13 cellular contexts compared by ENCODE assay signal in genomic region chr3:186152361-186152798, GRCh38. TPM values are rescaled to one million over a fixed set of nuclear protein-coding genes. Genes with fewer than 3 reads are reported as not detected.
DNase-seq lines count a peak whose midpoint lies in the region; ATAC-seq, FAIRE-seq and TF ChIP-seq lines count a peak whose summit lies in the region.
"Had no signal": no experiment of that assay in that cellular context is flagged by ENCODE, and none has a peak within 500 bp of the region (broad histone marks: within the 10 kb centered on the region; RNA-seq: fewer than 3 reads in every experiment).

No MANE protein-coding gene starts in this region.

- H3K4me1 Mint-ChIP-seq in activated B cell treated with CpG ODN at 0.5 μM for 24 hours (peaks cover 30% of the 10 kb centered on the region), Calu3 (ENCODE audit: low read depth, unreplicated experiment) (peaks cover 19% of the 10 kb centered on the region)

- H3K9me3 ChIP-seq in HepG2 (ENCODE audit: low read length), result no peaks in the 10 kb centered on the region
- H3K9me3 ChIP-seq: esophagus squamous epithelium had no signal

- peak; percentile 19 for ATAC-seq in GM21390 (IDR thresholded peaks at IDR 0.05; ENCODE audit: unreplicated experiment)
- ATAC-seq in HG03064 (IDR thresholded peaks at IDR 0.05; ENCODE audit: low read depth, unreplicated experiment), result peak; percentile 21
- ATAC-seq in activated B cell treated with CpG ODN at 0.5 μM for 24 hours (ENCODE audit: low read depth), result peak; percentile 25
- no peak for ATAC-seq in HepG2

- peaks cover 1 to 3% of the 10 kb centered on the region in 2 experiments; a peak in 2 of 5 replicates for H3K36me3 ChIP-seq in HepG2 (replicated peaks in 1 of 2; ENCODE audit: control insufficient read depth in 1 of 2, insufficient read depth in 2 of 2, low read length in 2 of 2)
- H3K36me3 ChIP-seq: esophagus squamous epithelium had no signal

- no peaks in the 10 kb centered on the region for H3K27me3 Mint-ChIP-seq in activated B cell treated with CpG ODN at 0.5 μM for 24 hours
- H3K27me3 Mint-ChIP-seq in Calu3 (ENCODE audit: unreplicated experiment), result no peaks in the 10 kb centered on the region

- BruUV-seq in Calu3 (replicated peaks; lab: Mats Ljungman, UMichigan), result no TSS peak
- BruUV-seq in HepG2 (replicated peaks; lab: Mats Ljungman, UMichigan), result no TSS peak

- no peaks in the 10 kb centered on the region for H4K20me1 ChIP-seq in HepG2 (ENCODE audit: insufficient read depth, low read length)

- peak overlapping the region; percentile 87 for H3K27ac Mint-ChIP-seq in activated B cell treated with CpG ODN at 0.5 μM for 24 hours
- H3K27ac Mint-ChIP-seq in Calu3 (ENCODE audit: unreplicated experiment), result no peak overlapping the region

- no peak for TF ChIP-seq CTCF in activated B cell treated with CpG ODN at 0.5 μM for 24 hours (IDR thresholded peaks at IDR 0.05)
- TF ChIP-seq CTCF in Calu3 (IDR thresholded peaks at IDR 0.05; ENCODE audit: unreplicated experiment), result no peak
- TF ChIP-seq CTCF in HepG2 (CRISPR knock-in tag; IDR thresholded peaks at IDR 0.05), result no peak

- peak overlapping the region; percentile 67 for H3K4me3 Mint-ChIP-seq in activated B cell treated with CpG ODN at 0.5 μM for 24 hours
- no peak overlapping the region for H3K4me3 Mint-ChIP-seq in Calu3 (ENCODE audit: low read depth, unreplicated experiment)

- no peak overlapping the region for H3K27ac ChIP-seq in caudate nucleus (ENCODE audit: low read depth, low read length)
- H3K27ac ChIP-seq in HepG2 (ENCODE audit: extremely low read length, insufficient read depth, low read length), result no peak overlapping the region
- H3K27ac ChIP-seq: esophagus squamous epithelium had no signal

- H2AFZ ChIP-seq in HepG2 (ENCODE audit: low read length), result no peak overlapping the region

- DNase-seq in GM12891 (ENCODE audit: insufficient read length, low spot score), result no peak
- DNase-seq in activated B cell treated with CpG ODN at 0.5 μM for 24 hours, result peak; percentile 24
- no peak for DNase-seq in NCI-H2107 (lab: John Stamatoyannopoulos, UW)
- DNase-seq in Calu3, result no peak
- DNase-seq in caudate nucleus (lab: John Stamatoyannopoulos, UW), result no peak
- no peak for DNase-seq in HepG2 (ENCODE audit: low spot score)
- DNase-seq: C1 segment of cervical spinal cord, esophagus squamous epithelium, NCI-H1417 treated with DMSO at 0.1 percent for 48 hours, NCI-H82, SW 1271 had no signal

- peak; percentile 81 for FAIRE-seq in GM12891 (lab: Jason Lieb, UNC)
- no peak for FAIRE-seq in HepG2 (lab: Jason Lieb, UNC)

- intact Hi-C loops in activated B cell treated with CpG ODN at 0.5 μM for 24 hours (cut with micrococcal nuclease) (loop anchor here (2.0 to 5.0 kb wide), 2 partner anchors 102 to 215 kb away; partner anchors contain the start of gene TRA2B), Calu3 (cut with micrococcal nuclease; ENCODE audit: unreplicated experiment) (loop anchor here (5.0 kb wide), 1 partner anchor 45 kb away; the partner anchor contains the start of gene ETV5), HepG2 (cut with micrococcal nuclease; ENCODE audit: unreplicated experiment) (no loop called here)

- WGBS in HepG2 (ENCODE audit: low lambda C conversion rate), result 93% methylated on average over 8 of the region's 8 CpGs

- CTCF ChIA-PET in activated B cell treated with CpG ODN at 0.5 μM for 24 hours (lab: Charles Lee) (interaction anchor here (1.0 to 1.2 kb wide), 2 partner anchors 43 to 382 kb away, joined by 3 read pairs; no protein-coding TSS in a partner anchor), Calu3 (lab: Charles Lee) (interaction anchor here (0.6 to 1.8 kb wide), 10 partner anchors 15 to 388 kb away, joined by 3 to 5 read pairs (median 3); no protein-coding TSS in a partner anchor), HepG2 (lab: Yijun Ruan, JAX; ENCODE audit: low intra/inter-chr PET ratio, low total read pairs) (no interaction called here)

- no peaks in the 10 kb centered on the region for H3K79me2 ChIP-seq in HepG2 (ENCODE audit: insufficient read depth, low read length)

- TF ChIP-seq EP300 in HepG2 (IDR thresholded peaks at IDR 0.05; ENCODE audit: low read depth in 2 of 2, low read length in 2 of 2), result no peak
- TF ChIP-seq EP300 in HepG2 (CRISPR knock-in tag; IDR thresholded peaks at IDR 0.05; ENCODE audit: borderline replicate concordance), result no peak

- H3K36me3 Mint-ChIP-seq in activated B cell treated with CpG ODN at 0.5 μM for 24 hours (ENCODE audit: low read depth) (no peaks in the 10 kb centered on the region), Calu3 (ENCODE audit: insufficient read depth, unreplicated experiment) (no peaks in the 10 kb centered on the region)

- POLR2A ChIA-PET in activated B cell treated with CpG ODN at 0.5 μM for 24 hours (lab: Charles Lee) (interaction anchor here (0.7 to 1.9 kb wide), 6 partner anchors 33 to 631 kb away, joined by 3 to 15 read pairs (median 6); partner anchors contain the start of genes DNAJB11, EIF4A2 and ETV5), HepG2 (lab: Yijun Ruan, JAX) (no interaction called here)

- H3K4me2 ChIP-seq in HepG2 (ENCODE audit: low read depth, low read length), result no peak overlapping the region

- in situ Hi-C loops in HepG2 (cut with HindIII; ENCODE audit: extremely low pct_ligation_motif_present, low pct_unique_long_range_greater_than_20kb), result no loop called here

- TF ChIP-seq RAD21 in HepG2 (CRISPR knock-in tag; IDR thresholded peaks at IDR 0.05), result no peak

- no peaks in the 10 kb centered on the region for H3K4me1 ChIP-seq in HepG2 (ENCODE audit: insufficient read depth, low read length)
- H3K4me1 ChIP-seq: esophagus squamous epithelium had no signal

- H3K9ac ChIP-seq in HepG2 (ENCODE audit: insufficient read depth, low read depth, low read length), result no peak overlapping the region

- no peak overlapping the region for H3K4me3 ChIP-seq in HepG2 (replicated peaks in 1 of 3; ENCODE audit: insufficient read depth in 1 of 3, low read depth in 2 of 3, low read length in 3 of 3)
- H3K4me3 ChIP-seq: esophagus squamous epithelium had no signal

- H3K27me3 ChIP-seq in HepG2 (ENCODE audit: control insufficient read depth in 1 of 2, insufficient read depth in 2 of 2, low read length in 2 of 2), result no peaks in the 10 kb centered on the region

- no peaks in the 10 kb centered on the region for H3K9me3 Mint-ChIP-seq in activated B cell treated with CpG ODN at 0.5 μM for 24 hours
- H3K9me3 Mint-ChIP-seq in Calu3 (ENCODE audit: low read depth, unreplicated experiment), result no peaks in the 10 kb centered on the region

- no peak for TF ChIP-seq POLR2A in GM12891 (IDR thresholded peaks at IDR 0.05; ENCODE audit: low read depth, low read length)
- TF ChIP-seq POLR2A in HepG2 (IDR thresholded peaks at IDR 0.05; ENCODE audit: insufficient read depth in 1 of 2, low read depth in 2 of 2, low read length in 2 of 2), result no peak

TF ChIP-seq in GM12891, 5 proteins besides CTCF, POLR2A, EP300 and RAD21:
- TF ChIP-seq TAF1 (IDR thresholded peaks at IDR 0.05; ENCODE audit: low read depth, low read length) (no peak), POLR2AphosphoS5 (IDR thresholded peaks at IDR 0.05; ENCODE audit: low read depth, low read length) (no peak), PAX5 (IDR thresholded peaks at IDR 0.05; ENCODE audit: insufficient read depth, low read length, severe bottlenecking) (no peak), SPI1 (IDR thresholded peaks at IDR 0.05; ENCODE audit: low read depth, low read length) (no peak), POU2F2 (IDR thresholded peaks at IDR 0.05; ENCODE audit: low read depth, low read length) (no peak)
TF ChIP-seq in GM12891: peak in this region for 0.

TF ChIP-seq in HepG2, 621 proteins besides CTCF, POLR2A, EP300 and RAD21:
- no peak for TF ChIP-seq ZNF383 (CRISPR knock-in tag; IDR thresholded peaks at IDR 0.05; ENCODE audit: borderline replicate concordance)
- TF ChIP-seq ZNF724P (CRISPR knock-in tag; IDR thresholded peaks at IDR 0.05; ENCODE audit: borderline replicate concordance), result no peak
- TF ChIP-seq NR1H2 (CRISPR knock-in tag; IDR thresholded peaks at IDR 0.05; ENCODE audit: borderline replicate concordance, low read depth), result no peak
- no peak for TF ChIP-seq ZMYM3 (CRISPR knock-in tag; IDR thresholded peaks at IDR 0.05)
- no peak for TF ChIP-seq SRF (IDR thresholded peaks at IDR 0.05; ENCODE audit: low read depth, low read length)
- no peak for TF ChIP-seq PHF20 (CRISPR knock-in tag; IDR thresholded peaks at IDR 0.05)
- TF ChIP-seq HOXA7 (CRISPR knock-in tag; IDR thresholded peaks at IDR 0.05), result no peak
- no peak for TF ChIP-seq ZNF777 (CRISPR knock-in tag; IDR thresholded peaks at IDR 0.05)
- no peak for TF ChIP-seq ZNF350 (CRISPR knock-in tag; IDR thresholded peaks at IDR 0.05; ENCODE audit: borderline replicate concordance, low read depth)

RNA-seq across cellular contexts. Expression of gene ETV5, which starts 43.5 kb away (rescaled TPM):
- polyA plus RNA-seq in GM12891 (2012; ENCODE audit: low read depth, missing spikeins), result 15.7 TPM
- total RNA-seq in activated B cell treated with CpG ODN at 0.5 μM for 24 hours (0.49 and 0.89 TPM in 2 replicates), Calu3 (2022) (95.9 and 108 TPM in 2 replicates), HepG2 (2016; rRNA removed; fragmentation: Illumina TruSeq; extraction: Trizol) (52.9 and 60.0 TPM in 2 replicates)
- total RNA-seq in HepG2 (2016; cell fraction: cytosol; rRNA removed; fragmentation: Illumina TruSeq; extraction: Trizol; ENCODE audit: low read depth), result 27.8 and 54.7 TPM in 2 replicates
- total RNA-seq in HepG2 (2016; cell fraction: insoluble cytoplasmic fraction; rRNA removed; fragmentation: Illumina TruSeq; extraction: Trizol), result 49.8 and 52.0 TPM in 2 replicates
- 37.5 and 57.5 TPM in 2 replicates for total RNA-seq in HepG2 (2016; cell fraction: membrane; rRNA removed; fragmentation: Illumina TruSeq; extraction: Trizol)
- 44.1 and 46.9 TPM in 2 replicates for total RNA-seq in HepG2 (2016; cell fraction: nucleus; rRNA removed; fragmentation: Illumina TruSeq; extraction: Trizol)
- 42.3 and 57.2 TPM in 2 replicates for polyA plus RNA-seq in HepG2 (2011; rRNA removed)
- polyA plus RNA-seq in HepG2 (2011; cell fraction: cytosol; rRNA removed), result 34.8 and 41.1 TPM in 2 replicates
- 45.2 and 55.0 TPM in 2 replicates for polyA plus RNA-seq in HepG2 (2011; cell fraction: nucleus; rRNA removed)
- 46.8 and 64.1 TPM in 2 replicates for polyA plus RNA-seq in HepG2 (2012)
- polyA plus RNA-seq in HepG2 (2016; cell fraction: cytosol; fragmentation: Illumina TruSeq; extraction: Trizol; ENCODE audit: low read depth), result 29.3 and 46.0 TPM in 2 replicates
- 50.0 and 52.3 TPM in 2 replicates for polyA plus RNA-seq in HepG2 (2016; cell fraction: insoluble cytoplasmic fraction; fragmentation: Illumina TruSeq; extraction: Trizol; ENCODE audit: low read depth)
- 21.9 and 34.1 TPM in 2 replicates for polyA plus RNA-seq in HepG2 (2016; cell fraction: membrane; fragmentation: Illumina TruSeq; extraction: Trizol; ENCODE audit: low read depth)
- polyA plus RNA-seq in HepG2 (2016; cell fraction: nucleus; fragmentation: Illumina TruSeq; extraction: Trizol; ENCODE audit: insufficient read depth, low read depth), result 33.7 and 38.9 TPM in 2 replicates
- polyA minus RNA-seq in HepG2 (2011; rRNA and poly(A)+ RNA removed; ENCODE audit: low replicate concordance), result 3.4 and 180 TPM in 2 replicates
- polyA minus RNA-seq in HepG2 (2011; cell fraction: cytosol; rRNA and poly(A)+ RNA removed), result 63.8 and 68.6 TPM in 2 replicates
- polyA minus RNA-seq in HepG2 (2011; cell fraction: nucleus; rRNA and poly(A)+ RNA removed), result 116 and 144 TPM in 2 replicates

Comparison
In these comparisons a context has a peak if more than half of its experiments do, and no peak if none do; other contexts are left out.
1. RNA of gene ETV5, which starts 43.5 kb away (total RNA-seq): 95.9 to 108 TPM in Calu3 and 27.8 to 60.0 TPM in HepG2; 0.49 to 0.89 TPM in activated B cell treated with CpG ODN at 0.5 μM for 24 hours; every median in the first group is over 10 times any median in the second.